1 cellular context compared by ENCODE assay signal in genomic region chr11:102705626-102706025, GRCh38.
TF ChIP-seq lines count a peak whose summit lies in the region.

Gene MMP27 (minus strand): TSS chr11:102705769. CDS start chr11:102705714, 55 bp downstream.

TF ChIP-seq in GM23338, 12 proteins besides CTCF, POLR2A, EP300 and RAD21:
- TF ChIP-seq, protein P1, sequence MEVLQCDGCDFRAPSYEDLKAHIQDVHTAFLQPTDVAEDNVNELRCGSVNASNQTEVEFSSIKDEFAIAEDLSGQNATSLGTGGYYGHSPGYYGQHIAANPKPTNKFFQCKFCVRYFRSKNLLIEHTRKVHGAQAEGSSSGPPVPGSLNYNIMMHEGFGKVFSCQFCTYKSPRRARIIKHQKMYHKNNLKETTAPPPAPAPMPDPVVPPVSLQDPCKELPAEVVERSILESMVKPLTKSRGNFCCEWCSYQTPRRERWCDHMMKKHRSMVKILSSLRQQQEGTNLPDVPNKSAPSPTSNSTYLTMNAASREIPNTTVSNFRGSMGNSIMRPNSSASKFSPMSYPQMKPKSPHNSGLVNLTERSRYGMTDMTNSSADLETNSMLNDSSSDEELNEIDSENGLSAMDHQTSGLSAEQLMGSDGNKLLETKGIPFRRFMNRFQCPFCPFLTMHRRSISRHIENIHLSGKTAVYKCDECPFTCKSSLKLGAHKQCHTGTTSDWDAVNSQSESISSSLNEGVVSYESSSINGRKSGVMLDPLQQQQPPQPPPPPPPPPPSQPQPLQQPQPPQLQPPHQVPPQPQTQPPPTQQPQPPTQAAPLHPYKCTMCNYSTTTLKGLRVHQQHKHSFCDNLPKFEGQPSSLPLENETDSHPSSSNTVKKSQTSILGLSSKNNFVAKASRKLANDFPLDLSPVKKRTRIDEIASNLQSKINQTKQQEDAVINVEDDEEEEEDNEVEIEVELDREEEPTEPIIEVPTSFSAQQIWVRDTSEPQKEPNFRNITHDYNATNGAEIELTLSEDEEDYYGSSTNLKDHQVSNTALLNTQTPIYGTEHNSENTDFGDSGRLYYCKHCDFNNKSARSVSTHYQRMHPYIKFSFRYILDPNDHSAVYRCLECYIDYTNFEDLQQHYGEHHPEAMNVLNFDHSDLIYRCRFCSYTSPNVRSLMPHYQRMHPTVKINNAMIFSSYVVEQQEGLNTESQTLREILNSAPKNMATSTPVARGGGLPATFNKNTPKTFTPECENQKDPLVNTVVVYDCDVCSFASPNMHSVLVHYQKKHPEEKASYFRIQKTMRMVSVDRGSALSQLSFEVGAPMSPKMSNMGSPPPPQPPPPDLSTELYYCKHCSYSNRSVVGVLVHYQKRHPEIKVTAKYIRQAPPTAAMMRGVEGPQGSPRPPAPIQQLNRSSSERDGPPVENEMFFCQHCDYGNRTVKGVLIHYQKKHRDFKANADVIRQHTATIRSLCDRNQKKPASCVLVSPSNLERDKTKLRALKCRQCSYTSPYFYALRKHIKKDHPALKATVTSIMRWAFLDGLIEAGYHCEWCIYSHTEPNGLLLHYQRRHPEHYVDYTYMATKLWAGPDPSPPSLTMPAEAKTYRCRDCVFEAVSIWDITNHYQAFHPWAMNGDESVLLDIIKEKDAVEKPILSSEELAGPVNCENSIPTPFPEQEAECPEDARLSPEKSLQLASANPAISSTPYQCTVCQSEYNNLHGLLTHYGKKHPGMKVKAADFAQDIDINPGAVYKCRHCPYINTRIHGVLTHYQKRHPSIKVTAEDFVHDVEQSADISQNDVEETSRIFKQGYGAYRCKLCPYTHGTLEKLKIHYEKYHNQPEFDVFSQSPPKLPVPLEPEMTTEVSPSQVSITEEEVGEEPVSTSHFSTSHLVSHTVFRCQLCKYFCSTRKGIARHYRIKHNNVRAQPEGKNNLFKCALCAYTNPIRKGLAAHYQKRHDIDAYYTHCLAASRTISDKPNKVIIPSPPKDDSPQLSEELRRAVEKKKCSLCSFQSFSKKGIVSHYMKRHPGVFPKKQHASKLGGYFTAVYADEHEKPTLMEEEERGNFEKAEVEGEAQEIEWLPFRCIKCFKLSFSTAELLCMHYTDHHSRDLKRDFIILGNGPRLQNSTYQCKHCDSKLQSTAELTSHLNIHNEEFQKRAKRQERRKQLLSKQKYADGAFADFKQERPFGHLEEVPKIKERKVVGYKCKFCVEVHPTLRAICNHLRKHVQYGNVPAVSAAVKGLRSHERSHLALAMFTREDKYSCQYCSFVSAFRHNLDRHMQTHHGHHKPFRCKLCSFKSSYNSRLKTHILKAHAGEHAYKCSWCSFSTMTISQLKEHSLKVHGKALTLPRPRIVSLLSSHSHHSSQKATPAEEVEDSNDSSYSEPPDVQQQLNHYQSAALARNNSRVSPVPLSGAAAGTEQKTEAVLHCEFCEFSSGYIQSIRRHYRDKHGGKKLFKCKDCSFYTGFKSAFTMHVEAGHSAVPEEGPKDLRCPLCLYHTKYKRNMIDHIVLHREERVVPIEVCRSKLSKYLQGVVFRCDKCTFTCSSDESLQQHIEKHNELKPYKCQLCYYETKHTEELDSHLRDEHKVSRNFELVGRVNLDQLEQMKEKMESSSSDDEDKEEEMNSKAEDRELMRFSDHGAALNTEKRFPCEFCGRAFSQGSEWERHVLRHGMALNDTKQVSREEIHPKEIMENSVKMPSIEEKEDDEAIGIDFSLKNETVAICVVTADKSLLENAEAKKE (CRISPR knock-in tag; IDR thresholded peaks at IDR 0.05): no peak
- TF ChIP-seq JUNB (IDR thresholded peaks at IDR 0.05; ENCODE audit: unreplicated experiment): no peak
- TF ChIP-seq POLR2AphosphoS5 (IDR thresholded peaks at IDR 0.05; ENCODE audit: low read depth): no peak
- TF ChIP-seq REST (IDR thresholded peaks at IDR 0.05; ENCODE audit: unreplicated experiment): no peak
- TF ChIP-seq, protein P2, sequence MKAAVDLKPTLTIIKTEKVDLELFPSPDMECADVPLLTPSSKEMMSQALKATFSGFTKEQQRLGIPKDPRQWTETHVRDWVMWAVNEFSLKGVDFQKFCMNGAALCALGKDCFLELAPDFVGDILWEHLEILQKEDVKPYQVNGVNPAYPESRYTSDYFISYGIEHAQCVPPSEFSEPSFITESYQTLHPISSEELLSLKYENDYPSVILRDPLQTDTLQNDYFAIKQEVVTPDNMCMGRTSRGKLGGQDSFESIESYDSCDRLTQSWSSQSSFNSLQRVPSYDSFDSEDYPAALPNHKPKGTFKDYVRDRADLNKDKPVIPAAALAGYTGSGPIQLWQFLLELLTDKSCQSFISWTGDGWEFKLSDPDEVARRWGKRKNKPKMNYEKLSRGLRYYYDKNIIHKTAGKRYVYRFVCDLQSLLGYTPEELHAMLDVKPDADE (IDR thresholded peaks at IDR 0.05): no peak
- no peak for TF ChIP-seq ZNF114 (CRISPR knock-in tag; IDR thresholded peaks at IDR 0.05)
